23 cellular contexts compared by ENCODE assay signal in the genomic region with DNA sequence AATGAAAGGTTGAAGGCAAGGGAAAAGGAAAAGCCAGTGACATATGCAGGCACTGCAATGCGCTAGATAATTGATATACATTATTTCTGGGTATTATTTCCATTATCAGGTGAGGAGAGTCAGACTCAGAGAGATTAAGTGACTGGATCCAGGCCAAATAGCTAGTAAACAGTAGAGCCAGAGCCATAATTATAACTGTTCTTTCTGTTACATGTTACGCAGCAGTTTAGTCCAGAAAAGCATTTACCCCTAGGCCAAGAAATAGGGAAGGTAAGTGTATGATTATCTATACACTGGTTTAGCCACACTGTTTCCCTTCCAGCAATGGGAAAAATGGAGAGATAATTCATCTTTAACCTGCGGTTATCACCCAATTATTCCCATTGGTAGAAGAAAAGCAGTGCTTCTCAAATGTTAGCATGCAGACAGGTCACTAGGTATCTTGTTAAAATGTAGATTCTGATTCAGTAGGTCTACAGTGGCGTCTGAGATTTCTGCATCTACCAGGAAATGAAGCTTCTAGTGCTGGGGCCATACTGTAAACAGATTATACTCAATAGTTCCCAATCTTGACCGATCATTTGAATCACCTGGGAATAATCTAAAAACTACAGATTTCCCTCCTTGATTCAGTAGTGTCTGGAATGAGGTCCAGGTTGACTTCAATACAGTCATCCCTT.
A peak's percentile ranks its signal among the peaks of the same experiment; 100 is the strongest.
DNase-seq lines count a peak whose midpoint lies in the region; ATAC-seq and TF ChIP-seq lines count a peak whose summit lies in the region.
"Had no signal": no experiment of that assay in that cellular context is flagged by ENCODE, and none has a peak within 500 bp of the region (broad histone marks: within the 10 kb centered on the region; RNA-seq: fewer than 3 reads in every experiment).

No MANE protein-coding gene starts in this region.

- no peak overlapping the region for H3K9ac ChIP-seq in neural cell (ENCODE audit: low read length)

- peak overlapping the region; percentile 93 for H3K27ac ChIP-seq in neural cell (ENCODE audit: low read length)
- H3K27ac ChIP-seq: 22Rv1, prostate gland, SJSA1, transverse colon, WERI-Rb-1 had no signal

- no peaks in the 10 kb centered on the region for H3K9me3 ChIP-seq in neural cell (ENCODE audit: low read length)
- H3K9me3 ChIP-seq: prostate gland, SJSA1, stomach, transverse colon had no signal

- H3K27me3 Mint-ChIP-seq in brain, result peaks cover 3% of the 10 kb centered on the region
- H3K27me3 Mint-ChIP-seq: activated naive CD4-positive, alpha-beta T cell treated with anti-CD3 and anti-CD28 coated beads, Interleukin-2, amount 50 U/mL, for 24 hours had no signal

- no peaks in the 10 kb centered on the region for H3K36me3 Mint-ChIP-seq in brain
- H3K36me3 Mint-ChIP-seq: activated naive CD4-positive, alpha-beta T cell treated with anti-CD3 and anti-CD28 coated beads, Interleukin-2, amount 50 U/mL, for 24 hours; IgD-negative memory B cell had no signal

- TF ChIP-seq CTCF in brain (conservative IDR thresholded peaks at IDR 0.05) (no peak), neural cell (IDR thresholded peaks at IDR 0.05; ENCODE audit: poor library complexity, severe bottlenecking) (no peak)

- H3F3A ChIP-seq in neural cell (ENCODE audit: insufficient read depth, low read length, poor library complexity, severe bottlenecking), result no peaks in the 10 kb centered on the region

- H3K4me2 ChIP-seq in neural cell (ENCODE audit: low read length), result peak overlapping the region; percentile 97
- H3K4me2 ChIP-seq: GM23338 had no signal

- H3K4me3 ChIP-seq in neural cell (ENCODE audit: low read length), result peak overlapping the region; percentile 73
- H3K4me3 ChIP-seq: GM23338, prostate gland, SJSA1, stomach, transverse colon had no signal

- H3K4me3 Mint-ChIP-seq in brain, result peak overlapping the region; percentile 15 to 90 (median 50)
- H3K4me3 Mint-ChIP-seq: activated naive CD4-positive, alpha-beta T cell treated with anti-CD3 and anti-CD28 coated beads, Interleukin-2, amount 50 U/mL, for 24 hours; GM23338; IgD-negative memory B cell; T-helper 17 cell had no signal

- no peak for TF ChIP-seq RAD21 in neural cell (conservative IDR thresholded peaks at IDR 0.05)

- no peaks in the 10 kb centered on the region for H4K20me1 ChIP-seq in neural cell (ENCODE audit: insufficient read depth)

- no peak for ATAC-seq in GM21737 (IDR thresholded peaks at IDR 0.05; ENCODE audit: unreplicated experiment)
- ATAC-seq in HG03460 (IDR thresholded peaks at IDR 0.05; ENCODE audit: unreplicated experiment), result no peak
- ATAC-seq: GM23338, T-helper 17 cell had no signal

- peak overlapping the region; percentile 8 to 99 (median 51) for H3K27ac Mint-ChIP-seq in brain
- H3K27ac Mint-ChIP-seq: activated naive CD4-positive, alpha-beta T cell treated with anti-CD3 and anti-CD28 coated beads, Interleukin-2, amount 50 U/mL, for 24 hours; IgD-negative memory B cell; T-helper 17 cell had no signal

- H3K27me3 ChIP-seq in neural cell (ENCODE audit: insufficient read depth, low read depth, low read length), result no peaks in the 10 kb centered on the region
- H3K27me3 ChIP-seq: SJSA1, stomach, transverse colon had no signal

- H3K79me2 ChIP-seq in neural cell (replicated peaks; ENCODE audit: insufficient read depth, low read length), result peaks cover 91% of the 10 kb centered on the region

- no peak overlapping the region for H2AFZ ChIP-seq in neural cell (ENCODE audit: low read depth, low read length)
- H2AFZ ChIP-seq: GM23338 had no signal

- DNase-seq in NCI-H1092 treated with DMSO at 0.1 percent for 48 hours (lab: John Stamatoyannopoulos, UW), result peak; percentile 12
- no peak for DNase-seq in NCI-H1092 (lab: John Stamatoyannopoulos, UW)
- peak; percentile 38 for DNase-seq in NCI-H2081 treated with DMSO at 0.1 percent for 48 hours (lab: John Stamatoyannopoulos, UW)
- no peak for DNase-seq in NCI-H82 (lab: John Stamatoyannopoulos, UW)
- DNase-seq: AML-193, GF-D8, mammary epithelial cell, NCI-H1694 treated with DMSO at 0.1 percent for 48 hours, NCI-H510A treated with DMSO at 0.1 percent for 48 hours, stomach, T-helper 17 cell, transverse colon, WERI-Rb-1 had no signal

- H3K36me3 ChIP-seq in neural cell (ENCODE audit: insufficient read depth, low read length), result no peaks in the 10 kb centered on the region
- H3K36me3 ChIP-seq: prostate gland, SJSA1, stomach, transverse colon, WERI-Rb-1 had no signal

- peaks cover 82% of the 10 kb centered on the region for H3K4me1 Mint-ChIP-seq in brain
- H3K4me1 Mint-ChIP-seq: activated naive CD4-positive, alpha-beta T cell treated with anti-CD3 and anti-CD28 coated beads, Interleukin-2, amount 50 U/mL, for 24 hours; IgD-negative memory B cell; T-helper 17 cell had no signal

- no peak for TF ChIP-seq EP300 in neural cell (conservative IDR thresholded peaks at IDR 0.05; ENCODE audit: poor library complexity, severe bottlenecking)

- H3K9me3 Mint-ChIP-seq in brain, result no peaks in the 10 kb centered on the region
- H3K9me3 Mint-ChIP-seq: activated naive CD4-positive, alpha-beta T cell treated with anti-CD3 and anti-CD28 coated beads, Interleukin-2, amount 50 U/mL, for 24 hours; GM23338; IgD-negative memory B cell had no signal

- no peaks in the 10 kb centered on the region for H3K9me2 ChIP-seq in neural cell (ENCODE audit: insufficient read depth, low read length)

TF ChIP-seq in neural cell, 6 proteins besides CTCF, POLR2A, EP300 and RAD21:
- TF ChIP-seq REST (IDR thresholded peaks at IDR 0.05; ENCODE audit: borderline replicate concordance), result no peak
- TF ChIP-seq EZH2 (IDR thresholded peaks at IDR 0.05; ENCODE audit: borderline replicate concordance, insufficient read depth, low read length, poor library complexity, severe bottlenecking), result no peak
- TF ChIP-seq SMC3 (conservative IDR thresholded peaks at IDR 0.05; ENCODE audit: poor library complexity), result no peak
- no peak for TF ChIP-seq POLR2AphosphoS5 (IDR thresholded peaks at IDR 0.05)
- no peak for TF ChIP-seq MXI1 (conservative IDR thresholded peaks at IDR 0.05; ENCODE audit: poor library complexity, severe bottlenecking)
- TF ChIP-seq TAF1 (IDR thresholded peaks at IDR 0.05; ENCODE audit: low read depth), result no peak

Comparison
In these comparisons a context has a peak if more than half of its experiments do, and no peak if none do; other contexts are left out.
1. DNase-seq: peak in NCI-H1092 treated with DMSO at 0.1 percent for 48 hours (single experiment) and NCI-H2081 treated with DMSO at 0.1 percent for 48 hours (single experiment); none in NCI-H1092 (single experiment) and NCI-H82 (single experiment).